ENCODE assay signal across 1 cellular context in genomic region chr6:35687658-35688604, GRCh38.
TF ChIP-seq lines count a peak whose summit lies in the region.

No MANE protein-coding gene starts in this region.

TF ChIP-seq in K562, 482 proteins besides CTCF, POLR2A, EP300 and RAD21 (continued from another document):
- no peak for TF ChIP-seq ELF1 (tag; IDR thresholded peaks at IDR 0.05)
- peak; percentile 29 to 36; a peak in 1 of 4 replicates for TF ChIP-seq MNT (conservative IDR thresholded peaks at IDR 0.05)
- no peak for TF ChIP-seq RFX1 (IDR thresholded peaks at IDR 0.05)
- 0 out of 4 replicates have a peak, but pooled peaks of 1 of the 2 experiments have one; percentile 26 for TF ChIP-seq ZNF639 (CRISPR knock-in tag; conservative IDR thresholded peaks at IDR 0.05 in 1 of 2, IDR thresholded peaks at IDR 0.05 in 1 of 2)
- no peak for TF ChIP-seq ATF3 (IDR thresholded peaks at IDR 0.05)
- peak; percentile 68 for TF ChIP-seq ATF3 (CRISPR knock-in tag; conservative IDR thresholded peaks at IDR 0.05)
- no peak for TF ChIP-seq ZNF444 (CRISPR knock-in tag; IDR thresholded peaks at IDR 0.05)
- TF ChIP-seq MAFG (tag; conservative IDR thresholded peaks at IDR 0.05) = no peak
- TF ChIP-seq XRCC3 (IDR thresholded peaks at IDR 0.05) = no peak
- peak; percentile 82 for TF ChIP-seq TFAP4 (CRISPR knock-in tag; IDR thresholded peaks at IDR 0.05; ENCODE audit: borderline replicate concordance)
- TF ChIP-seq MAX (CRISPR knock-in tag; IDR thresholded peaks at IDR 0.05) = peak; percentile 41; the same call in 1 of the 2 replicates
- peak; percentile 38; the same call in 1 of the 2 replicates for TF ChIP-seq FOXJ2 (tag; IDR thresholded peaks at IDR 0.05)
- peak; percentile 72; the same call in 1 of the 2 replicates for TF ChIP-seq ZC3H4 (CRISPR knock-in tag; IDR thresholded peaks at IDR 0.05; ENCODE audit: borderline replicate concordance)
- 0 out of 2 replicates have a peak, but pooled peaks have one; percentile 39 for TF ChIP-seq TARDBP (IDR thresholded peaks at IDR 0.05)
- peak; percentile 59 for TF ChIP-seq ZNF282 (CRISPR knock-in tag; IDR thresholded peaks at IDR 0.05)
- peak; percentile 56 for TF ChIP-seq CREB1 (IDR thresholded peaks at IDR 0.05)
- peak; percentile 2; the same call in 1 of the 2 replicates for TF ChIP-seq CREB1 (CRISPR knock-in tag; IDR thresholded peaks at IDR 0.05)
- TF ChIP-seq ZFX (CRISPR knock-in tag; IDR thresholded peaks at IDR 0.05) = peak; percentile 36
- peak in 1 of 2 experiments; percentile 59; a peak in 1 of 4 replicates for TF ChIP-seq TRIM24 (IDR thresholded peaks at IDR 0.05)
- peak; percentile 79; the same call in 1 of the 2 replicates for TF ChIP-seq LCOR (CRISPR knock-in tag; IDR thresholded peaks at IDR 0.05)
- TF ChIP-seq MTA3 (IDR thresholded peaks at IDR 0.05; ENCODE audit: borderline replicate concordance) = peak; percentile 31; the same call in 1 of the 2 replicates
- peak; percentile 70; the same call in 1 of the 2 replicates for TF ChIP-seq NKRF (IDR thresholded peaks at IDR 0.05; ENCODE audit: borderline replicate concordance)
- TF ChIP-seq BRCA1 (IDR thresholded peaks at IDR 0.05) = no peak
- 0 out of 2 replicates have a peak, but pooled peaks have one; percentile 65 for TF ChIP-seq BRCA1 (CRISPR knock-in tag; IDR thresholded peaks at IDR 0.05)
- peak; percentile 77 for TF ChIP-seq EGR1 (conservative IDR thresholded peaks at IDR 0.05)
- TF ChIP-seq ETV1 (tag; conservative IDR thresholded peaks at IDR 0.05; ENCODE audit: low read depth) = no peak
